In the genomic region with DNA sequence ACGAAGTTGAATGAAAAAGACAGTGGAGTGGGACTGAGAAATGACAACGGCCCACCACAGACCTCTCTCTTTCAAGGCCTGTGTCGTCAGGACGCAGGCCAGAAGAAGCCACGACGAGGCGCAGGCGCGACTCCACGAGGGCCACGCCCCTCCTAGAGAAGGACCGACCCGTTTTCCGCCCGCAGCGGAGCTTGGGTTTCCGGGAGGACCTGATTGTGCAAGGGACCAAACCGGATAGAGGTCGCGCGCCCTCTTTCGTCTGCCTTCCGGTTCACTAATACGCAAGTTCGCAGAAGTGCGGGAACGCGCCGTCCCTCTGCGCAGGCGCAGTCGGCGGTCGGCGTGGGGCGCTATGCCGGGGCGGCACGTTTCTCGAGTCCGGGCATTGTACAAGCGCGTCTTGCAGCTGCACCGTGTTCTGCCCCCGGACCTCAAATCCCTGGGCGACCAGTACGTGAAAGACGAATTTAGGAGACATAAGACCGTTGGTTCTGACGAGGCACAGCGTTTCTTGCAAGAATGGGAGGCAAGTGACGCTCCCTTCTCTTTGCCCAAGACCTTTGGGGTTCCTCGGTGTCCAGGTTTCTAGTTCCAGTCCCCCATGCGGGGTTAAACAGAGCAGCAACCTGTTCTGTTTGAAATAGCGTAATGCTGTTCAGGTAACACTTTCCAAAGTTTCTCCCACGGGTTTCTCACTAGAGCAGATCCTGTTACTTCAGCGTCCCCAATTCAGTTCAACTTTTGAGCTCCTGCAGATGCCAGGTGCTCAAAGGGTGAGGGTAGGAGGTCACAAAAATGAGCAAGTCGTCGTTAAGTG, we compare ENCODE assay signal across 8 cellular contexts. TPM values are rescaled to one million over a fixed set of nuclear protein-coding genes. Genes with fewer than 3 reads are reported as not detected.
DNase-seq lines count a peak whose midpoint lies in the region; ATAC-seq and TF ChIP-seq lines count a peak whose summit lies in the region.

A gene (plus strand): TSS at position 327 of the 817 bp plus-strand sequence. CDS start 26 bp downstream, at position 353.

- H3K9me3 Mint-ChIP-seq in progenitor cell of endocrine pancreas (ENCODE audit: low read depth), result peaks cover 3% of the 10 kb centered on the region

- ATAC-seq in HG02870 (IDR thresholded peaks at IDR 0.05; ENCODE audit: unreplicated experiment) (peak; percentile 90), left cardiac atrium (peak; percentile 99 to 100)

- peaks cover 11% of the 10 kb centered on the region for H3K36me3 Mint-ChIP-seq in progenitor cell of endocrine pancreas (ENCODE audit: insufficient read depth)

- in situ Hi-C loops in GM13976 (cut with MboI; ENCODE audit: low sequenced_read_pairs, unreplicated experiment), result no loop called here

- DNase-seq in GM13976 (ENCODE audit: low spot score) (peak; percentile 95), NCI-H146 treated with DMSO at 0.1 percent for 48 hours (lab: John Stamatoyannopoulos, UW; ENCODE audit: unreplicated experiment) (peak; percentile 94), amniotic epithelial cell (ENCODE audit: low read depth) (peak; percentile 98), left cardiac atrium (peak; percentile 99), progenitor cell of endocrine pancreas (ENCODE audit: low spot score, unreplicated experiment) (peak; percentile 98)

- under 1% methylated on average over 59 of the region's 59 CpGs for WGBS in urinary bladder

- peaks cover 12% of the 10 kb centered on the region for H3K4me1 Mint-ChIP-seq in progenitor cell of endocrine pancreas (ENCODE audit: low read depth)

- no peaks in the 10 kb centered on the region for H3K4me1 ChIP-seq in urinary bladder (ENCODE audit: insufficient read depth)

- intact Hi-C loops in T-helper 1 cell treated with Interleukin-12 subunit alpha and Interleukin-12 subunit beta and Interleukin-4 antibody, amounts not matched to agents 30 ng/mL and 1 ng/mL, for 36 hours (cut with micrococcal nuclease), result loop anchor here (1.0 to 5.0 kb wide), 13 partner anchors 62 to 1760 kb away; a partner anchor contains a TSS
- intact Hi-C loops in left cardiac atrium (cut with DNase I), result no loop called here

- H3K4me3 ChIP-seq in urinary bladder (ENCODE audit: low read depth, low read length), result peak within 1 kb of the TSS; percentile 55

- H3K4me3 Mint-ChIP-seq in progenitor cell of endocrine pancreas (ENCODE audit: low read depth), result peak within 1 kb of the TSS; percentile 93

- peak; percentile 14 for TF ChIP-seq CTCF in GM13976 (IDR thresholded peaks at IDR 0.05; ENCODE audit: borderline replicate concordance, control extremely low read depth, extremely low read depth, insufficient read depth, missing control alignments)
- peak; percentile 13 for TF ChIP-seq CTCF in progenitor cell of endocrine pancreas (IDR thresholded peaks at IDR 0.05; ENCODE audit: unreplicated experiment)

- no peak within 1 kb of the TSS for H3K27ac ChIP-seq in urinary bladder (ENCODE audit: low read depth)

- peaks cover 14% of the 10 kb centered on the region for H3K27me3 Mint-ChIP-seq in progenitor cell of endocrine pancreas

- no peaks in the 10 kb centered on the region for H3K36me3 ChIP-seq in urinary bladder (ENCODE audit: insufficient read depth)

- peak within 1 kb of the TSS; percentile 96 for H3K27ac Mint-ChIP-seq in progenitor cell of endocrine pancreas

RNA-seq across cellular contexts. Expression of the gene that starts here (rescaled TPM):
- total RNA-seq in T-helper 1 cell treated with Interleukin-12 subunit alpha and Interleukin-12 subunit beta and Interleukin-4 antibody, amounts not matched to agents 30 ng/mL and 1 ng/mL, for 36 hours, result 12.3 and 12.6 TPM in 2 replicates
- total RNA-seq in left cardiac atrium, result 10 to 100 TPM; 14.3 to 19.2 TPM
- 15.1 and 17.1 TPM in 2 replicates for total RNA-seq in progenitor cell of endocrine pancreas
- total RNA-seq in urinary bladder, result 22.3 TPM
- 13.1 TPM for polyA plus RNA-seq in urinary bladder
